In genomic region chr10:117318909-117319308, GRCh38 we compare ENCODE assay signal across 10 cellular contexts. TPM values are rescaled to one million over a fixed set of nuclear protein-coding genes. Genes with fewer than 3 reads are reported as not detected.
DNase-seq lines count a peak whose midpoint lies in the region; ATAC-seq and TF ChIP-seq lines count a peak whose summit lies in the region.
"Had no signal": no experiment of that assay in that cellular context is flagged by ENCODE, and none has a peak within 500 bp of the region (broad histone marks: within the 10 kb centered on the region; RNA-seq: fewer than 3 reads in every experiment).

No MANE protein-coding gene starts in this region.

- H3K27ac ChIP-seq in cardiac muscle cell (no peak overlapping the region), right atrium auricular region (no peak overlapping the region), Panc1 (ENCODE audit: low read length) (no peak overlapping the region), thoracic aorta (no peak overlapping the region), thyroid gland (no peak overlapping the region)

- no peak overlapping the region for H3K27ac Mint-ChIP-seq in effector memory CD8-positive, alpha-beta T cell
- H3K27ac Mint-ChIP-seq: activated naive CD8-positive, alpha-beta T cell treated with anti-CD3 and anti-CD28 coated beads for 36 hours had no signal

- POLR2A ChIA-PET in Panc1 (lab: Charles Lee): interaction anchor here (0.6 to 0.8 kb wide), 2 partner anchors 18 to 30 kb away, joined by 4 to 6 read pairs; no protein-coding TSS in a partner anchor

- CTCF ChIA-PET in Panc1 (lab: Charles Lee): interaction anchor here (0.6 to 2.4 kb wide), 9 partner anchors 36 to 1492 kb away, joined by 3 to 42 read pairs (median 3); no protein-coding TSS in a partner anchor

- no TSS peak for BruUV-seq in Panc1 (replicated peaks; lab: Mats Ljungman, UMichigan)

- TF ChIP-seq CTCF in cardiac muscle cell (IDR thresholded peaks at IDR 0.05; ENCODE audit: low read depth, low read length) (peak; percentile 50), right atrium auricular region (IDR thresholded peaks at IDR 0.05) (peak in 1 of 2 donors; percentile 49), Panc1 (IDR thresholded peaks at IDR 0.05) (peak; percentile 29; the same call in 1 of the 2 replicates), thoracic aorta (IDR thresholded peaks at IDR 0.05) (peak; percentile 10), thyroid gland (IDR thresholded peaks at IDR 0.05) (peak in 3 of 6 experiments; percentile 17 to 48 (median 23))

- no peaks in the 10 kb centered on the region for H3K27me3 ChIP-seq in cardiac muscle cell
- H3K27me3 ChIP-seq in right atrium auricular region: no peaks in the 10 kb centered on the region
- H3K27me3 ChIP-seq in Panc1 (ENCODE audit: control insufficient read depth, insufficient read depth, low read length): no peaks in the 10 kb centered on the region
- H3K27me3 ChIP-seq in thoracic aorta (replicated peaks; ENCODE audit: insufficient read depth): no peaks in the 10 kb centered on the region
- H3K27me3 ChIP-seq in thyroid gland: no peaks in the 10 kb centered on the region

- H3K27me3 Mint-ChIP-seq in effector memory CD8-positive, alpha-beta T cell: no peaks in the 10 kb centered on the region
- H3K27me3 Mint-ChIP-seq: activated naive CD8-positive, alpha-beta T cell treated with anti-CD3 and anti-CD28 coated beads for 36 hours had no signal

- peaks cover 4 to 27% of the 10 kb centered on the region in 2 donors for H3K4me1 Mint-ChIP-seq in effector memory CD8-positive, alpha-beta T cell (ENCODE audit: low read depth in 2 of 2)

- in situ Hi-C loops in Panc1 (cut with HindIII; ENCODE audit: low pct_unique_long_range_greater_than_20kb, low sequenced_read_pairs): no loop called here

- H3K4me1 ChIP-seq in cardiac muscle cell (ENCODE audit: low read depth): peaks cover 10% of the 10 kb centered on the region
- no peaks in the 10 kb centered on the region for H3K4me1 ChIP-seq in right atrium auricular region
- 0 out of 2 replicates have a peak, but pooled peaks cover 2% of the 10 kb centered on the region for H3K4me1 ChIP-seq in Panc1 (ENCODE audit: control insufficient read depth, insufficient read depth, low read length)
- H3K4me1 ChIP-seq in thoracic aorta (ENCODE audit: control insufficient read depth in 1 of 2, low read depth in 2 of 2): no peaks in the 10 kb centered on the region
- H3K4me1 ChIP-seq in thyroid gland: peaks cover 11 to 13% of the 10 kb centered on the region in 2 donors

- no peak for TF ChIP-seq POLR2A in thyroid gland (IDR thresholded peaks at IDR 0.05)

- peaks cover 16% of the 10 kb centered on the region for H3K36me3 Mint-ChIP-seq in effector memory CD8-positive, alpha-beta T cell (ENCODE audit: insufficient read depth)

- H3K4me3 Mint-ChIP-seq in effector memory CD8-positive, alpha-beta T cell: no peak overlapping the region
- H3K4me3 Mint-ChIP-seq: activated naive CD8-positive, alpha-beta T cell treated with anti-CD3 and anti-CD28 coated beads for 36 hours had no signal

- H3K36me3 ChIP-seq in cardiac muscle cell (no peaks in the 10 kb centered on the region), right atrium auricular region (no peaks in the 10 kb centered on the region), Panc1 (ENCODE audit: control insufficient read depth, insufficient read depth, low read length) (no peaks in the 10 kb centered on the region; the same call in 1 of the 2 replicates), thoracic aorta (no peaks in the 10 kb centered on the region), thyroid gland (no peaks in the 10 kb centered on the region)

- intact Hi-C loops in Panc1 (cut with micrococcal nuclease; ENCODE audit: unreplicated experiment): no loop called here
- intact Hi-C loops in thyroid gland (cut with DNase I): no loop called here

- DNase-seq in cardiac muscle cell (ENCODE audit: low read depth in 1 of 2, low spot score in 1 of 2) (peak in 1 of 2 donors; percentile 25), right atrium auricular region (ENCODE audit: low spot score) (no peak), Panc1 (ENCODE audit: low read depth, low spot score) (no peak), fibroblast of gingiva (ENCODE audit: low read depth) (peak; percentile 6), thoracic aorta (ENCODE audit: low spot score) (no peak), thyroid gland (no peak)
- DNase-seq in effector memory CD8-positive, alpha-beta T cell: no peak
- DNase-seq: activated naive CD8-positive, alpha-beta T cell treated with anti-CD3 and anti-CD28 coated beads for 36 hours; NCI-H187 treated with DMSO at 0.1 percent for 48 hours had no signal

- no peak overlapping the region for H3K4me3 ChIP-seq in cardiac muscle cell
- H3K4me3 ChIP-seq in right atrium auricular region: no peak overlapping the region
- H3K4me3 ChIP-seq in Panc1 (ENCODE audit: low read depth in 2 of 2, low read length in 2 of 2): no peak overlapping the region
- no peak overlapping the region for H3K4me3 ChIP-seq in thoracic aorta
- no peak overlapping the region for H3K4me3 ChIP-seq in thyroid gland (replicated peaks in 1 of 3)

- no peaks in the 10 kb centered on the region for H3K9me3 Mint-ChIP-seq in effector memory CD8-positive, alpha-beta T cell
- H3K9me3 Mint-ChIP-seq: activated naive CD8-positive, alpha-beta T cell treated with anti-CD3 and anti-CD28 coated beads for 36 hours had no signal

- ATAC-seq in Panc1 (no peak), thoracic aorta (ENCODE audit: insufficient number of reproducible peaks, low FRiP score, low read depth) (no peak), HG03565 (IDR thresholded peaks at IDR 0.05; ENCODE audit: unreplicated experiment) (no peak)
- no peak for ATAC-seq in effector memory CD8-positive, alpha-beta T cell (replicated peaks)

- H3K9me3 ChIP-seq in cardiac muscle cell (ENCODE audit: low read depth): no peaks in the 10 kb centered on the region
- no peaks in the 10 kb centered on the region for H3K9me3 ChIP-seq in right atrium auricular region
- no peaks in the 10 kb centered on the region for H3K9me3 ChIP-seq in Panc1 (ENCODE audit: control insufficient read depth, insufficient read depth, low read depth, low read length)
- no peaks in the 10 kb centered on the region for H3K9me3 ChIP-seq in thoracic aorta
- no peaks in the 10 kb centered on the region for H3K9me3 ChIP-seq in thyroid gland

RNA-seq across cellular contexts. Expression of gene PDZD8, which starts 56.3 kb away (rescaled TPM):
- 6.9 and 12.9 TPM in 2 replicates for total RNA-seq in cardiac muscle cell
- 4.7 and 9.9 TPM in 2 replicates for polyA plus RNA-seq in cardiac muscle cell
- total RNA-seq in right atrium auricular region: 10 to 100 TPM; 17.7 to 29.4 TPM
- total RNA-seq in Panc1 (2021; ENCODE audit: unreplicated experiment): 44.7 TPM
- polyA plus RNA-seq in Panc1 (2012; ENCODE audit: insufficient read length): 24.8 TPM
- total RNA-seq in thoracic aorta: 10 to 100 TPM; 23.0 to 32.9 TPM
- 10 to 100 TPM; 31.3 to 49.0 (median 35.1) TPM for total RNA-seq in thyroid gland
